27 cellular contexts compared by ENCODE assay signal in genomic region chr14:92956961-92957360, GRCh38. TPM values are rescaled to one million over a fixed set of nuclear protein-coding genes. Genes with fewer than 3 reads are reported as not detected.
A peak's percentile ranks its signal among the peaks of the same experiment; 100 is the strongest.
DNase-seq lines count a peak whose midpoint lies in the region; ATAC-seq and TF ChIP-seq lines count a peak whose summit lies in the region.
"Had no signal": no experiment of that assay in that cellular context is flagged by ENCODE, and none has a peak within 500 bp of the region (broad histone marks: within the 10 kb centered on the region; RNA-seq: fewer than 3 reads in every experiment).

No MANE protein-coding gene starts in this region.

- TF ChIP-seq CTCF in right atrium auricular region (IDR thresholded peaks at IDR 0.05) (no peak), neural progenitor cell (IDR thresholded peaks at IDR 0.05) (no peak)

- H3K4me1 Mint-ChIP-seq in neural progenitor cell: peaks cover 7% of the 10 kb centered on the region

- H3K4me2 ChIP-seq in neural progenitor cell: no peak overlapping the region

- H3K4me3 Mint-ChIP-seq in neural progenitor cell: no peak overlapping the region
- H3K4me3 Mint-ChIP-seq: activated B cell treated with CpG ODN at 0.5 μM for 24 hours; brain; effector memory CD8-positive, alpha-beta T cell; stimulated activated naive B cell treated with anti-CD40 and anti-IgM and Interleukin-4, amounts not matched to agents 10 μg/mL and 1 μg/mL and 100 μg/mL, for 72 hours had no signal

- H3K4me1 ChIP-seq in right atrium auricular region: peaks cover 0 to 32% of the 10 kb centered on the region in 2 donors
- peaks cover 53% of the 10 kb centered on the region for H3K4me1 ChIP-seq in SJCRH30
- H3K4me1 ChIP-seq in neural progenitor cell: no peaks in the 10 kb centered on the region
- H3K4me1 ChIP-seq: gastrocnemius medialis, psoas muscle had no signal

- DNase-seq in left ventricle myocardium superior (peak; percentile 9), right atrium auricular region (ENCODE audit: low spot score) (no peak), NCI-H2107 (lab: John Stamatoyannopoulos, UW) (peak; percentile 56), SJCRH30 (peak; percentile 70 to 78), RKO (ENCODE audit: low spot score) (no peak), OCI-M1 (lab: John Stamatoyannopoulos, UW) (no peak), neural progenitor cell (ENCODE audit: low spot score) (no peak)
- DNase-seq: activated B cell treated with CpG ODN at 0.5 μM for 24 hours; activated CD4-positive, alpha-beta T cell treated with anti-CD3 and anti-CD28 coated beads, Interleukin-2, amount 50 U/mL, for 4 hours; activated CD8-positive, alpha-beta memory T cell treated with anti-CD3 and anti-CD28 coated beads, Interleukin-2, amount 50 U/mL, for 48 hours; effector memory CD8-positive, alpha-beta T cell; gastrocnemius medialis; HCEC 1CT; NCI-H2029; psoas muscle; stimulated activated CD4-positive, alpha-beta T cell treated with anti-CD3 and anti-CD28 coated beads, Interleukin-2, amount 100 ng/mL, for 24 hours; stimulated activated naive B cell treated with anti-CD40 and anti-IgM and Interleukin-4, amounts not matched to agents 10 μg/mL and 1 μg/mL and 100 μg/mL, for 72 hours; T-helper 9 cell had no signal

- H3K9me3 Mint-ChIP-seq in neural progenitor cell: no peaks in the 10 kb centered on the region
- H3K9me3 Mint-ChIP-seq: activated B cell treated with CpG ODN at 0.5 μM for 24 hours; activated T-helper 2 cell treated with anti-CD3 and anti-CD28 coated beads, Interferon-gamma antibody, Interleukin-2, Interleukin-4, amounts not matched to agents 10 μg/mL and 5 μg/mL and 100 μg/mL, durations not matched to agents 14 hours and 24 hours and 36 hours; brain; effector memory CD8-positive, alpha-beta T cell; stimulated activated naive B cell treated with anti-CD40 and anti-IgM and Interleukin-4, amounts not matched to agents 10 μg/mL and 1 μg/mL and 100 μg/mL, for 72 hours had no signal

- no peaks in the 10 kb centered on the region for H3K79me2 ChIP-seq in neural progenitor cell (ENCODE audit: low read depth)

- ATAC-seq in left ventricle myocardium superior: no peak
- ATAC-seq: effector memory CD8-positive, alpha-beta T cell; gastrocnemius medialis; psoas muscle; stimulated activated naive B cell treated with anti-CD40 and anti-IgM and Interleukin-4, amounts not matched to agents 10 μg/mL and 1 μg/mL and 100 μg/mL, for 72 hours had no signal

- H4K20me1 ChIP-seq in neural progenitor cell (ENCODE audit: low read depth): peaks cover 3% of the 10 kb centered on the region

- H3K27ac ChIP-seq in right atrium auricular region (peak overlapping the region in 1 of 2 donors; percentile 72), SJCRH30 (peak overlapping the region; percentile 24; the same call in 1 of the 2 replicates), temporal lobe (ENCODE audit: low read depth, low read length) (peak overlapping the region; percentile 99), neural progenitor cell (no peak overlapping the region)
- H3K27ac ChIP-seq: C4-2B, esophagus muscularis mucosa, gastrocnemius medialis, psoas muscle, skin epidermis, thoracic aorta had no signal

- intact Hi-C loops in left ventricle myocardium superior (cut with micrococcal nuclease): no loop called here

- no peaks in the 10 kb centered on the region for H3K9me3 ChIP-seq in right atrium auricular region
- H3K9me3 ChIP-seq in SJCRH30 (replicated peaks): no peaks in the 10 kb centered on the region
- H3K9me3 ChIP-seq in neural progenitor cell (ENCODE audit: low read depth): no peaks in the 10 kb centered on the region
- H3K9me3 ChIP-seq: esophagus muscularis mucosa, gastrocnemius medialis, psoas muscle, thoracic aorta had no signal

- peaks cover 38% of the 10 kb centered on the region for H3K36me3 ChIP-seq in right atrium auricular region
- H3K36me3 ChIP-seq in SJCRH30: peaks cover 11% of the 10 kb centered on the region
- no peaks in the 10 kb centered on the region for H3K36me3 ChIP-seq in neural progenitor cell

- no peaks in the 10 kb centered on the region for H3K27me3 ChIP-seq in right atrium auricular region
- no peaks in the 10 kb centered on the region for H3K27me3 ChIP-seq in SJCRH30
- no peaks in the 10 kb centered on the region for H3K27me3 ChIP-seq in neural progenitor cell
- H3K27me3 ChIP-seq: esophagus muscularis mucosa, gastrocnemius medialis had no signal

- no peak overlapping the region for H3K27ac Mint-ChIP-seq in neural progenitor cell
- H3K27ac Mint-ChIP-seq: activated B cell treated with CpG ODN at 0.5 μM for 24 hours; activated T-helper 2 cell treated with anti-CD3 and anti-CD28 coated beads, Interferon-gamma antibody, Interleukin-2, Interleukin-4, amounts not matched to agents 10 μg/mL and 5 μg/mL and 100 μg/mL, durations not matched to agents 14 hours and 24 hours and 36 hours; effector memory CD8-positive, alpha-beta T cell; stimulated activated naive B cell treated with anti-CD40 and anti-IgM and Interleukin-4, amounts not matched to agents 10 μg/mL and 1 μg/mL and 100 μg/mL, for 72 hours had no signal

- no peak overlapping the region for H3K9ac ChIP-seq in neural progenitor cell

- no peaks in the 10 kb centered on the region for H3F3A ChIP-seq in neural progenitor cell (ENCODE audit: low read depth)

- H3K4me3 ChIP-seq in right atrium auricular region (no peak overlapping the region), SJCRH30 (no peak overlapping the region), neural progenitor cell (no peak overlapping the region)
- H3K4me3 ChIP-seq: esophagus muscularis mucosa, gastrocnemius medialis, lung, psoas muscle, skin epidermis, thoracic aorta had no signal

- H3K27me3 Mint-ChIP-seq in neural progenitor cell (ENCODE audit: insufficient read depth, low read depth): peaks cover 11% of the 10 kb centered on the region
- H3K27me3 Mint-ChIP-seq: activated B cell treated with CpG ODN at 0.5 μM for 24 hours; effector memory CD8-positive, alpha-beta T cell; stimulated activated naive B cell treated with anti-CD40 and anti-IgM and Interleukin-4, amounts not matched to agents 10 μg/mL and 1 μg/mL and 100 μg/mL, for 72 hours had no signal

- no peak overlapping the region for H2AFZ ChIP-seq in neural progenitor cell (replicated peaks)

- H3K36me3 Mint-ChIP-seq in neural progenitor cell: no peaks in the 10 kb centered on the region

RNA-seq across cellular contexts. Expression of gene CHGA, which starts 34.0 kb away (rescaled TPM):
- total RNA-seq in left ventricle myocardium superior: not detected
- not detected for total RNA-seq in right atrium auricular region
- not detected in 2 replicates for total RNA-seq in SJCRH30 (2014; rRNA removed; shearing (Covaris generic))
- total RNA-seq in temporal lobe: 30.2 TPM
- total RNA-seq in neural progenitor cell (ENCODE audit: low replicate concordance): 0.77 TPM in 1 of 2 replicates, not detected in the other
- total RNA-seq: activated B cell treated with CpG ODN at 0.5 μM for 24 hours; activated T-helper 2 cell treated with anti-CD3 and anti-CD28 coated beads, Interferon-gamma antibody, Interleukin-2, Interleukin-4, amounts not matched to agents 10 μg/mL and 5 μg/mL and 100 μg/mL, durations not matched to agents 14 hours and 24 hours and 36 hours; RPMI7951; thoracic aorta had no signal

Comparison
In these comparisons a context has a peak if more than half of its experiments do, and no peak if none do; other contexts are left out.
1. DNase-seq: peak in left ventricle myocardium superior (single experiment), NCI-H2107 (single experiment) and SJCRH30 (2 of 2); none in right atrium auricular region (single experiment), RKO (single experiment), OCI-M1 (single experiment) and neural progenitor cell (single experiment).
2. RNA of gene CHGA, which starts 34.0 kb away (total RNA-seq): 30.2 TPM in temporal lobe (single experiment); not detected in left ventricle myocardium superior (single experiment), not detected in right atrium auricular region, not detected in SJCRH30 and 0.77 TPM in neural progenitor cell; every median in the first group is over 10 times any median in the second.